In the genomic region with DNA sequence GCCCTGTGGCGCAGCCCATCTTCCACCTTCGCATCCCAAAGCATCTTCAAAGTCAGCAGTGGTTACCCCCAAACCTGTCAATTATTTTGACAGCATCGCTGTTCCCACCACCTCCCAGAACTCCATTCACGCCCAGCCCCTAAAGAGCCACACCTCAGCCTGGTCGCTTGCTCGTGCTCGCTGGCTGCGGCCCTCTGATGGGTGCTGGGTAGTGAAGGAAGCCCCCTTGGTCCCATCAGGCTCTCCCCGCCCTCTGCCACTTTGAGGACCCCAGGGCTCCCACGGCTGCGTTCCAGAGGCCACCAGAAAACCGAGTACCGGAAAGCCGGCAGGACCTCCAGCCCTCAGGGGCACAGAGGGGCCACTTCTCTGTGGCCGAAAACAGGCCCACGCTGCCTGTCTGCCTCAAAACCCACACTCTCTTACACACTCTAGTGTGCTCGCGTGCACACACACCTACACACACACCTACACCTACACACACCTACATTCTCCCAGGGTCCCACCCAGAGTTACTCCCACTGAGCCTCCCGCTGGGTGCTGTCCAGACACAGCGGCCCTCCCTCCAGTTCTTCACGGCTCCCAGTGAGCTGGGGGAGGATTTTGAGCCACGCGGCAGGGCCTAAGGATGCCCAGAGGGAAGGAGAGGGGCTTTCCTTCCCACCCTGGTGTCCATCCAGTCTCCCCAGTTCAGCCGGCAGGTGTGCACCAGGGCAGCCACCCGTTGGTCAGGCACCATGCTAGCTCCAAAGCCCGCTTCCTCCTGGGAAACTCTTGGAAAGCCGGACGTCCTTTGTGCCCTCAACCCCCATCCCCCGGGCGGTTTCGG, we compare ENCODE assay signal across 10 cellular contexts. TPM values are rescaled to one million over a fixed set of nuclear protein-coding genes. Genes with fewer than 3 reads are reported as not detected.
DNase-seq lines count a peak whose midpoint lies in the region; ATAC-seq and TF ChIP-seq lines count a peak whose summit lies in the region.
"Had no signal": no experiment of that assay in that cellular context is flagged by ENCODE, and none has a peak within 500 bp of the region (broad histone marks: within the 10 kb centered on the region; RNA-seq: fewer than 3 reads in every experiment).

No MANE protein-coding gene starts in this region.

- no peaks in the 10 kb centered on the region for H4K20me1 ChIP-seq in PC-3 (ENCODE audit: low read length)

- H3K79me2 ChIP-seq in PC-3 (ENCODE audit: low read length): no peaks in the 10 kb centered on the region

- H3K4me1 ChIP-seq in PC-3 (ENCODE audit: insufficient read depth, low read length) (no peaks in the 10 kb centered on the region), esophagus muscularis mucosa (peaks cover 35 to 62% (median 59%) of the 10 kb centered on the region in 4 donors)
- H3K4me1 ChIP-seq: SJSA1 had no signal

- H3K9me3 ChIP-seq in PC-3 (ENCODE audit: low read length) (no peaks in the 10 kb centered on the region), esophagus muscularis mucosa (peaks cover 0 to 3% (median 0%) of the 10 kb centered on the region in 4 donors)

- ATAC-seq in PC-3 (peak; percentile 15; the same call in 1 of the 2 replicates), HG02678 (IDR thresholded peaks at IDR 0.05; ENCODE audit: unreplicated experiment) (no peak), HG03442 (IDR thresholded peaks at IDR 0.05; ENCODE audit: unreplicated experiment) (no peak), GM19328 (IDR thresholded peaks at IDR 0.05; ENCODE audit: unreplicated experiment) (no peak)

- H3K9me2 ChIP-seq in PC-3 (replicated peaks; ENCODE audit: low read length): no peaks in the 10 kb centered on the region

- CTCF ChIA-PET in PC-3 (lab: Charles Lee): interaction anchor here (0.9 kb wide), 1 partner anchor 60 kb away, joined by 7 read pairs; no protein-coding TSS in a partner anchor

- intact Hi-C loops in PC-3 (cut with micrococcal nuclease) (loop anchor here (5.0 kb wide), 1 partner anchor 60 kb away; no protein-coding TSS in a partner anchor), esophagus muscularis mucosa (cut with DNase I) (no loop called here)

- no peak overlapping the region for H3K9ac ChIP-seq in PC-3 (ENCODE audit: low read length)

- POLR2A ChIA-PET in PC-3 (lab: Charles Lee; ENCODE audit: unreplicated experiment): interaction anchor here (0.6 kb wide), 1 partner anchor 79 kb away, joined by 4 read pairs; a partner anchor contains a TSS

- H3K4me3 ChIP-seq in GM12864 (ENCODE audit: low read depth, low read length): no peak overlapping the region
- no peak overlapping the region for H3K4me3 ChIP-seq in PC-3 (ENCODE audit: low read length)
- peak overlapping the region; percentile 29 to 44 (median 36) for H3K4me3 ChIP-seq in esophagus muscularis mucosa
- peak overlapping the region; percentile 43 for H3K4me3 ChIP-seq in skeletal muscle cell (ENCODE audit: low read depth, low read length)
- H3K4me3 ChIP-seq: SJSA1 had no signal

- H3K27ac ChIP-seq in PC-3 (ENCODE audit: low read length) (no peak overlapping the region), esophagus muscularis mucosa (replicated peaks in 1 of 4) (no peak overlapping the region)
- H3K27ac ChIP-seq: SJSA1 had no signal

- TF ChIP-seq CTCF in GM12864 (IDR thresholded peaks at IDR 0.05; ENCODE audit: low read depth, low read length, missing control alignments) (peak; percentile 29), PC-3 (conservative IDR thresholded peaks at IDR 0.05; ENCODE audit: low read depth, low read length) (no peak), esophagus muscularis mucosa (IDR thresholded peaks at IDR 0.05) (no peak)

- no peaks in the 10 kb centered on the region for H3F3A ChIP-seq in PC-3 (ENCODE audit: low read length, unreplicated experiment)

- no peak for TF ChIP-seq EP300 in esophagus muscularis mucosa (IDR thresholded peaks at IDR 0.05)

- H3K27me3 ChIP-seq in PC-3 (ENCODE audit: low read length) (peaks cover 38% of the 10 kb centered on the region), esophagus muscularis mucosa (peaks cover 6 to 100% (median 60%) of the 10 kb centered on the region in 4 donors)

- peak overlapping the region; percentile 80 for H3K4me2 ChIP-seq in PC-3 (ENCODE audit: low read length)

- BruUV-seq in PC-3 (replicated peaks; lab: Mats Ljungman, UMichigan): no TSS peak

- H2AFZ ChIP-seq in PC-3 (ENCODE audit: low read length): peak overlapping the region; percentile 55; the same call in 1 of the 2 replicates

- H3K36me3 ChIP-seq in PC-3 (ENCODE audit: low read depth, low read length) (no peaks in the 10 kb centered on the region), esophagus muscularis mucosa (no peaks in the 10 kb centered on the region)
- H3K36me3 ChIP-seq: SJSA1 had no signal

- no peak for TF ChIP-seq POLR2A in esophagus muscularis mucosa (IDR thresholded peaks at IDR 0.05; ENCODE audit: low read depth)

- WGBS in esophagus muscularis mucosa: 16% methylated on average over 29 of the region's 31 CpGs

- no peak for DNase-seq in GM12864 (ENCODE audit: low read depth)
- no peak for DNase-seq in PC-3
- DNase-seq in esophagus muscularis mucosa (ENCODE audit: extremely low spot score): no peak
- no peak for DNase-seq in skeletal muscle cell (ENCODE audit: low read depth)
- DNase-seq in anterior cingulate cortex (lab: John Stamatoyannopoulos, UW): no peak

RNA-seq across cellular contexts. Expression of a gene that starts 1.9 kb away (rescaled TPM):
- total RNA-seq in PC-3 (2014; rRNA removed): not detected in 2 replicates
- total RNA-seq in esophagus muscularis mucosa: under 1 TPM in 2 of 4 donors, not detected in 2; 0.23 to 0.33 TPM
- total RNA-seq: epithelial cell of proximal tubule, SJSA1 had no signal

Comparison
In these comparisons a context has a peak if more than half of its experiments do, and no peak if none do; other contexts are left out.
1. H3K4me3 ChIP-seq: peak in esophagus muscularis mucosa (4 of 4) and skeletal muscle cell (single experiment); none in GM12864 (single experiment) and PC-3 (single experiment).